ENCODE assay signal across 16 cellular contexts in the genomic region with DNA sequence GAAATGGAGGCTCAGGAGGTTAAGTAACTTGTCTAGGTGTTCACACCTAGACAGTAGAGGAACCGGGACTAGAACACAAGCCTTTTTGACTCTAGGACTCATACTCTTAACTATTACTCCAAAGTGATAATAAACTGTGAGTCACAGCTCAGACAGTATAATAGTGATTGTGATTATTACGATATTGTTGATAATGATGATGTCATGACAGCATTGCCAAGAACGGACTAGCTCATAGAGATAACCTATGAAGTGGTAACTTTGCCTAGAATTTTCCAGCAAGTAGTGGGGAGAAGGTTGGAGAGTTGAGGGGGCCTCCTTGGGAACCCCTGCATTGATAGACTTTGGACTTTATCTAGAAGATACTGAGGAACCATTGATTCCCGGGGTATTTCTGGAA. TPM values are rescaled to one million over a fixed set of nuclear protein-coding genes. Genes with fewer than 3 reads are reported as not detected.
A peak's percentile ranks its signal among the peaks of the same experiment; 100 is the strongest.
DNase-seq lines count a peak whose midpoint lies in the region; ATAC-seq and TF ChIP-seq lines count a peak whose summit lies in the region.
"Had no signal": no experiment of that assay in that cellular context is flagged by ENCODE, and none has a peak within 500 bp of the region (broad histone marks: within the 10 kb centered on the region; RNA-seq: fewer than 3 reads in every experiment).

No MANE protein-coding gene starts in this region.

- H3K27me3 Mint-ChIP-seq in stimulated activated naive CD8-positive, alpha-beta T cell treated with anti-CD3 and anti-CD28 coated beads, Interleukin-15, Interleukin-2, amounts not matched to agents 100 ng/mL and 50 ng/mL, for 24 hours = no peaks in the 10 kb centered on the region
- H3K27me3 Mint-ChIP-seq in T-helper 17 cell = no peaks in the 10 kb centered on the region

- intact Hi-C loops in Right ventricle myocardium superior (cut with DNase I) = no loop called here

- H3K27ac Mint-ChIP-seq in stimulated activated naive CD8-positive, alpha-beta T cell treated with anti-CD3 and anti-CD28 coated beads, Interleukin-15, Interleukin-2, amounts not matched to agents 100 ng/mL and 50 ng/mL, for 24 hours = peak overlapping the region; percentile 80
- H3K27ac Mint-ChIP-seq in T-helper 17 cell = peak overlapping the region; percentile 83

- peaks cover 21% of the 10 kb centered on the region for H3K36me3 Mint-ChIP-seq in stimulated activated naive CD8-positive, alpha-beta T cell treated with anti-CD3 and anti-CD28 coated beads, Interleukin-15, Interleukin-2, amounts not matched to agents 100 ng/mL and 50 ng/mL, for 24 hours (ENCODE audit: low read depth)
- peaks cover 2% of the 10 kb centered on the region for H3K36me3 Mint-ChIP-seq in T-helper 17 cell (ENCODE audit: low read depth)

- no peak for TF ChIP-seq CTCF in fibroblast of the aortic adventitia (IDR thresholded peaks at IDR 0.05; ENCODE audit: insufficient read depth, low read length)

- no peak overlapping the region for H3K4me3 Mint-ChIP-seq in stimulated activated naive CD8-positive, alpha-beta T cell treated with anti-CD3 and anti-CD28 coated beads, Interleukin-15, Interleukin-2, amounts not matched to agents 100 ng/mL and 50 ng/mL, for 24 hours
- H3K4me3 Mint-ChIP-seq in T-helper 17 cell = peak overlapping the region; percentile 55

- H3K4me3 ChIP-seq in fibroblast of the aortic adventitia (ENCODE audit: low read depth, low read length) = no peak overlapping the region

- H3K4me1 Mint-ChIP-seq in stimulated activated naive CD8-positive, alpha-beta T cell treated with anti-CD3 and anti-CD28 coated beads, Interleukin-15, Interleukin-2, amounts not matched to agents 100 ng/mL and 50 ng/mL, for 24 hours (ENCODE audit: low read depth) = peaks cover 99% of the 10 kb centered on the region
- peaks cover 71% of the 10 kb centered on the region for H3K4me1 Mint-ChIP-seq in T-helper 17 cell

- no peak for DNase-seq in stimulated activated naive CD8-positive, alpha-beta T cell treated with anti-CD3 and anti-CD28 coated beads, Interleukin-15, Interleukin-2, amounts not matched to agents 100 U/mL and 50 U/mL, for 24 hours
- DNase-seq in T-helper 17 cell (no peak), fibroblast of the aortic adventitia (ENCODE audit: low read depth) (peak; percentile 19), ureter (ENCODE audit: low spot score) (no peak), NCI-H128 (lab: John Stamatoyannopoulos, UW; ENCODE audit: unreplicated experiment) (no peak), Right ventricle myocardium superior (no peak)
- DNase-seq: EL, Kasumi-1, NCI-H1417, NCI-H1930, NCI-H2171 treated with DMSO at 0.1 percent for 48 hours, NCI-H510A, NCI-H82, SHP77 had no signal

- no peaks in the 10 kb centered on the region for H3K9me3 ChIP-seq in T-helper 17 cell (ENCODE audit: control insufficient read depth, low read length, poor library complexity, severe bottlenecking)

- ATAC-seq in stimulated activated naive CD8-positive, alpha-beta T cell treated with anti-CD3 and anti-CD28 coated beads, Interleukin-15, Interleukin-2, amounts not matched to agents 100 U/mL and 50 U/mL, for 24 hours = no peak
- ATAC-seq in T-helper 17 cell (no peak), Right ventricle myocardium superior (ENCODE audit: poor library complexity) (no peak)
- ATAC-seq: Panc1 had no signal

- H3K9me3 Mint-ChIP-seq in stimulated activated naive CD8-positive, alpha-beta T cell treated with anti-CD3 and anti-CD28 coated beads, Interleukin-15, Interleukin-2, amounts not matched to agents 100 ng/mL and 50 ng/mL, for 24 hours = peaks cover 19% of the 10 kb centered on the region

RNA-seq across cellular contexts. Expression of a gene that starts 34.0 kb away (rescaled TPM):
- total RNA-seq in T-helper 17 cell = 1 to 10 TPM; 4.3 to 4.6 TPM
- 6.1 and 8.8 TPM in 2 replicates for total RNA-seq in fibroblast of the aortic adventitia (ENCODE audit: low replicate concordance)
- total RNA-seq in ureter = 17.5 TPM
- 2.3 TPM for total RNA-seq in Right ventricle myocardium superior
